In the genomic region with DNA sequence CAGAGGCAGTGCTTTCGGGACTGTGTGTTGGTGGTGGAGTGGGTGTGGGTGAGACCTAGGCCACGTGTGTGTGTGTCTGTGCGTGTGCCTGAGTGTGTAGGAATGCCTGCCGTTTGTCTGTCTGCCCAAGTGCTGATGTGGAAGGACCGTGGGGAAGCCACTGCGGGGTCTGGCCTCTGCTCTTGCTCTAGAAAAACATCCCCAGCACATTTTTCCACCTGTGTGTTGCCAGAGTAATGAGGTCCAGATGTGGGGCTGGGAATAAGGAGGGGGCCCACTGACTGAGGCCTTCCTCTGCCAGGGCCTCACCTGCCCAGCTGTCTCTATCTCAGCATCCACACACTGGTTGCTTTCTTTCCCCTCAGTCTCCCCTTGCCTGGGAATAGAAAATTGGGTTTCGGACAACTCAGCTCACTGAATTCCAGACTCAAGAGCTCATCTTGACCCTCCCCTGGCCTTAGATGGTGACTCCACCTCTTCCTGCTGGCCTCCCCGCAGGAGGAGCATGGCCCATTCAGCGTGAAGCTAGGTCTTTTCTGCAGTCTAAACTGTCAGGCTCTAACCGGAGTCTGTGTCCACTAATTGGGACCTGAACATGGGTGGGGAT, we compare ENCODE assay signal across 12 cellular contexts. TPM values are rescaled to one million over a fixed set of nuclear protein-coding genes. Genes with fewer than 3 reads are reported as not detected.
DNase-seq lines count a peak whose midpoint lies in the region; ATAC-seq and TF ChIP-seq lines count a peak whose summit lies in the region.
"Had no signal": no experiment of that assay in that cellular context is flagged by ENCODE, and none has a peak within 500 bp of the region (broad histone marks: within the 10 kb centered on the region; RNA-seq: fewer than 3 reads in every experiment).

No MANE protein-coding gene starts in this region.

- H3K9ac ChIP-seq in mucosa of rectum (ENCODE audit: low read depth in 1 of 2, low read length in 2 of 2): peak overlapping the region in 1 of 2 donors; percentile 37

- H3K36me3 ChIP-seq in esophagus squamous epithelium (no peaks in the 10 kb centered on the region), mucosa of rectum (ENCODE audit: control insufficient read depth in 2 of 2, insufficient read depth in 2 of 2, low read length in 2 of 2) (no peaks in the 10 kb centered on the region), vagina (no peaks in the 10 kb centered on the region)

- intact Hi-C loops in Right ventricle myocardium inferior (cut with DNase I) (no loop called here), cardiac septum (cut with DNase I) (no loop called here), esophagus squamous epithelium (cut with DNase I) (no loop called here), vagina (cut with DNase I) (no loop called here)

- peaks cover 19 to 59% (median 25%) of the 10 kb centered on the region in 3 donors for H3K4me1 ChIP-seq in esophagus squamous epithelium
- peaks cover 9 to 18% of the 10 kb centered on the region in 2 donors for H3K4me1 ChIP-seq in mucosa of rectum (ENCODE audit: control insufficient read depth in 2 of 2, insufficient read depth in 2 of 2, low read length in 2 of 2)
- H3K4me1 ChIP-seq in vagina: peaks cover 47% of the 10 kb centered on the region

- DNase-seq in Right ventricle myocardium inferior (ENCODE audit: missing footprints) (peak; percentile 56), cardiac septum (ENCODE audit: low spot score) (no peak), esophagus squamous epithelium (lab: John Stamatoyannopoulos, UW) (no peak), vagina (ENCODE audit: extremely low spot score in 2 of 2) (no peak)
- DNase-seq in central memory CD4-positive, alpha-beta T cell: no peak
- DNase-seq: activated CD4-positive, alpha-beta T cell treated with anti-CD3 and anti-CD28 coated beads, Interleukin-2, amount 10 ng/mL, durations not matched to agents 24 days and 14 days; Kasumi-1; naive B cell had no signal

- peaks cover 0 to under 1% (median 0%) of the 10 kb centered on the region in 4 donors for H3K27me3 ChIP-seq in esophagus squamous epithelium
- H3K27me3 ChIP-seq in mucosa of rectum (ENCODE audit: control insufficient read depth in 2 of 2, insufficient read depth in 2 of 2, low read length in 2 of 2): no peaks in the 10 kb centered on the region
- no peaks in the 10 kb centered on the region for H3K27me3 ChIP-seq in vagina

- H3K4me3 ChIP-seq in esophagus squamous epithelium: no peak overlapping the region
- no peak overlapping the region for H3K4me3 ChIP-seq in mucosa of rectum (ENCODE audit: low read length in 2 of 2)
- no peak overlapping the region for H3K4me3 ChIP-seq in vagina

- H3K27ac ChIP-seq in esophagus squamous epithelium: peak overlapping the region; percentile 22 to 89 (median 52)
- H3K27ac ChIP-seq in mucosa of rectum (ENCODE audit: low read depth in 2 of 2, low read length in 2 of 2): peak overlapping the region; percentile 42 to 45
- peak overlapping the region; percentile 97 for H3K27ac ChIP-seq in vagina
- H3K27ac ChIP-seq: 22Rv1 had no signal

- no peaks in the 10 kb centered on the region for H3K9me3 ChIP-seq in esophagus squamous epithelium
- no peaks in the 10 kb centered on the region for H3K9me3 ChIP-seq in mucosa of rectum (ENCODE audit: control insufficient read depth in 2 of 2, low read length in 2 of 2)
- H3K9me3 ChIP-seq in vagina: no peaks in the 10 kb centered on the region

- TF ChIP-seq CTCF in esophagus squamous epithelium (IDR thresholded peaks at IDR 0.05): no peak
- no peak for TF ChIP-seq CTCF in vagina (IDR thresholded peaks at IDR 0.05)

- no peak for TF ChIP-seq POLR2A in esophagus squamous epithelium (IDR thresholded peaks at IDR 0.05)
- TF ChIP-seq POLR2A in vagina (IDR thresholded peaks at IDR 0.05): peak in 1 of 2 donors; percentile 9

- ATAC-seq in Right ventricle myocardium inferior: peak; percentile 12
- ATAC-seq in HG02798 (IDR thresholded peaks at IDR 0.05; ENCODE audit: poor library complexity, unreplicated experiment): no peak
- no peak for ATAC-seq in activated CD4-positive, CD25-positive, alpha-beta regulatory T cell treated with anti-CD3 and anti-CD28 coated beads, Interleukin-2, amount 50 U/mL, for 24 hours

- 72 to 85% methylated on average over 5 of the region's 10 CpGs for WGBS in esophagus squamous epithelium, 2 donors

RNA-seq across cellular contexts. Expression of gene SGCA, which starts 7.6 kb away (rescaled TPM):
- total RNA-seq in Right ventricle myocardium inferior (151 TPM), cardiac septum (159 TPM), esophagus squamous epithelium (10 to 100 TPM in 1 of 4 donors, 1 to 10 TPM in 3; 1.9 to 15.1 (median 6.9) TPM), vagina (2.2 TPM)

RNA-seq across cellular contexts. Expression of gene PPP1R9B, which starts 23.0 kb away (rescaled TPM):
- total RNA-seq in Right ventricle myocardium inferior: 38.4 TPM
- total RNA-seq in cardiac septum: 46.1 TPM
- 10 to 100 TPM; 24.9 to 35.9 (median 28.2) TPM for total RNA-seq in esophagus squamous epithelium
- 37.6 TPM for total RNA-seq in vagina

RNA-seq across cellular contexts. Expression of gene COL1A1, which starts 28.0 kb away (rescaled TPM):
- 28.2 TPM for total RNA-seq in Right ventricle myocardium inferior
- total RNA-seq in cardiac septum: 142 TPM
- total RNA-seq in esophagus squamous epithelium: 10 to 100 TPM; 12.4 to 20.8 (median 19.7) TPM
- total RNA-seq in vagina: 171 TPM

RNA-seq across cellular contexts. Expression of gene SAMD14, which starts 43.5 kb away (rescaled TPM):
- total RNA-seq in Right ventricle myocardium inferior (1.7 TPM), cardiac septum (4.4 TPM), esophagus squamous epithelium (under 1 TPM in 1 of 4 donors, not detected in 3; 0.57 TPM), vagina (4.4 TPM)

Comparison
In these comparisons a context has a peak if more than half of its experiments do, and no peak if none do; other contexts are left out.
1. H3K27ac ChIP-seq: peak in every context shown above with its lines; median percentile 97 in vagina; 52 in esophagus squamous epithelium; 44 in mucosa of rectum.